In genomic region chr18:32724071-32724696, GRCh38 we compare ENCODE assay signal across 17 cellular contexts.
DNase-seq lines count a peak whose midpoint lies in the region; ATAC-seq and TF ChIP-seq lines count a peak whose summit lies in the region.
"Had no signal": no experiment of that assay in that cellular context is flagged by ENCODE, and none has a peak within 500 bp of the region (broad histone marks: within the 10 kb centered on the region; RNA-seq: fewer than 3 reads in every experiment).

No MANE protein-coding gene starts in this region.

- no peaks in the 10 kb centered on the region for H3K4me1 ChIP-seq in HEK293 (ENCODE audit: control insufficient read depth, insufficient read depth, low read length)

- H3K4me3 ChIP-seq in HEK293 (ENCODE audit: low read depth, low read length), result no peak overlapping the region
- H3K4me3 ChIP-seq: K562 had no signal

- peaks cover 0 to 3% of the 10 kb centered on the region in 2 experiments; a peak in 1 of 3 replicates for H3K36me3 ChIP-seq in HEK293 (ENCODE audit: control insufficient read depth in 2 of 2, insufficient read depth in 1 of 2, low read length in 2 of 2)

- POLR2A ChIA-PET in HEK293 (lab: Yijun Ruan, JAX), result no interaction called here

- TF ChIP-seq CTCF in HEK293 (tag by site-specific recombination; IDR thresholded peaks at IDR 0.05), result no peak

- DNase-seq in NCI-H1436 (lab: John Stamatoyannopoulos, UW) (peak; percentile 31), NCI-H2227 (lab: John Stamatoyannopoulos, UW; ENCODE audit: unreplicated experiment) (peak; percentile 16), left kidney (ENCODE audit: low read depth, low spot score) (peak; percentile 40), cortex of kidney (lab: John Stamatoyannopoulos, UW) (no peak)
- DNase-seq: Calu3; CD4-positive, CD25-positive, alpha-beta regulatory T cell; DMS79; H7; NCI-H1930; NCI-H510A treated with DMSO at 0.1 percent for 48 hours; NK-92 treated with Interleukin-12 subunit alpha and Interleukin-12 subunit beta, amount 100 ng/mL, for 24 hours; SHP77; SK-N-SH had no signal

- TF ChIP-seq POLR2A in GM18505 (IDR thresholded peaks at IDR 0.05; ENCODE audit: borderline replicate concordance, extremely low read depth, insufficient read depth, insufficient read length), result no peak

- CTCF ChIA-PET in HEK293 (lab: Yijun Ruan, JAX), result interaction anchor here (1.2 to 2.3 kb wide), 2 partner anchors 9 to 13 kb away, joined by 4 to 18 read pairs; no protein-coding TSS in a partner anchor

- H3K9me3 ChIP-seq in HEK293 (ENCODE audit: control insufficient read depth, insufficient read depth, low read depth, low read length), result no peaks in the 10 kb centered on the region
- H3K9me3 ChIP-seq: SK-N-SH had no signal

- no peak overlapping the region for H3K27ac ChIP-seq in HEK293 (ENCODE audit: extremely low read depth, low read depth, low read length)

- ATAC-seq in HG03097 (IDR thresholded peaks at IDR 0.05; ENCODE audit: low FRiP score, unreplicated experiment) (no peak), GM18505 (IDR thresholded peaks at IDR 0.05; ENCODE audit: unreplicated experiment) (no peak)
- ATAC-seq: K562 had no signal

TF ChIP-seq in HEK293, 187 proteins besides CTCF, POLR2A, EP300 and RAD21:
- TF ChIP-seq PRDM10 (tag by site-specific recombination; IDR thresholded peaks at IDR 0.05) (no peak), TCF7L2 (IDR thresholded peaks at IDR 0.05; ENCODE audit: borderline replicate concordance, low read depth, low read length) (peak; percentile 96), ZNF449 (tag by site-specific recombination; IDR thresholded peaks at IDR 0.05) (no peak), TRIM28 (IDR thresholded peaks at IDR 0.05; ENCODE audit: borderline replicate concordance, low read length) (peak; percentile 51), ZNF398 (tag by site-specific recombination; IDR thresholded peaks at IDR 0.05) (no peak), ZNF513 (tag by site-specific recombination; IDR thresholded peaks at IDR 0.05) (no peak), GLI4 (tag by site-specific recombination; IDR thresholded peaks at IDR 0.05) (no peak), ZBTB48 (tag by site-specific recombination; IDR thresholded peaks at IDR 0.05) (no peak), RBAK (tag by site-specific recombination; IDR thresholded peaks at IDR 0.05) (no peak), ZNF843 (tag by site-specific recombination; IDR thresholded peaks at IDR 0.05) (0 out of 2 replicates have a peak, but pooled peaks have one; percentile 42)
